In genomic region chr2:218710334-218710686, GRCh38 we compare ENCODE assay signal across 1 cellular context.
TF ChIP-seq lines count a peak whose summit lies in the region.

No MANE protein-coding gene starts in this region.

TF ChIP-seq in HepG2, 621 proteins besides CTCF, POLR2A, EP300 and RAD21 (continues in another document):
- TF ChIP-seq ZNF615 (CRISPR knock-in tag; IDR thresholded peaks at IDR 0.05; ENCODE audit: borderline replicate concordance), result 0 out of 2 replicates have a peak, but pooled peaks have one; percentile 20
- TF ChIP-seq TCF12 (IDR thresholded peaks at IDR 0.05), result no peak
- no peak for TF ChIP-seq TCF12 (CRISPR knock-in tag; IDR thresholded peaks at IDR 0.05)
- TF ChIP-seq STAG1 (CRISPR knock-in tag; IDR thresholded peaks at IDR 0.05), result no peak
- 0 out of 2 replicates have a peak, but pooled peaks have one; percentile 6 for TF ChIP-seq ZNF232 (CRISPR knock-in tag; IDR thresholded peaks at IDR 0.05; ENCODE audit: borderline replicate concordance)
- no peak for TF ChIP-seq CEBPZ (IDR thresholded peaks at IDR 0.05; ENCODE audit: low read length)
- no peak for TF ChIP-seq ZNF282 (IDR thresholded peaks at IDR 0.05; ENCODE audit: partially characterized antibody)
- TF ChIP-seq TEAD3 (CRISPR knock-in tag; optimal IDR thresholded peaks at IDR 0.05; ENCODE audit: borderline replicate concordance), result no peak
- no peak for TF ChIP-seq NFE2 (CRISPR knock-in tag; IDR thresholded peaks at IDR 0.05)
- TF ChIP-seq ZBTB42 (CRISPR knock-in tag; IDR thresholded peaks at IDR 0.05), result 0 out of 2 replicates have a peak, but pooled peaks have one; percentile 11
- TF ChIP-seq RFX3 (CRISPR knock-in tag; IDR thresholded peaks at IDR 0.05), result no peak
- no peak for TF ChIP-seq SRSF9 (IDR thresholded peaks at IDR 0.05; ENCODE audit: borderline replicate concordance, insufficient read depth, low read depth, low read length, poor library complexity, severe bottlenecking)
- TF ChIP-seq TRIM24 (CRISPR knock-in tag; IDR thresholded peaks at IDR 0.05), result peak; percentile 16; the same call in 1 of the 2 replicates
- TF ChIP-seq AHDC1 (CRISPR knock-in tag; IDR thresholded peaks at IDR 0.05; ENCODE audit: borderline replicate concordance), result no peak
- TF ChIP-seq PCBP2 (optimal IDR thresholded peaks at IDR 0.05; ENCODE audit: low read depth, low read length, poor library complexity, severe bottlenecking), result peak; percentile 5
- no peak for TF ChIP-seq ATF5 (CRISPR knock-in tag; IDR thresholded peaks at IDR 0.05; ENCODE audit: low read depth)
- no peak for TF ChIP-seq ZNF224 (CRISPR knock-in tag; IDR thresholded peaks at IDR 0.05)
- 0 out of 2 replicates have a peak, but pooled peaks have one; percentile 35 for TF ChIP-seq SATB2 (CRISPR knock-in tag; IDR thresholded peaks at IDR 0.05)
- peak; percentile 18; the same call in 1 of the 2 replicates for TF ChIP-seq ZBTB4 (CRISPR knock-in tag; IDR thresholded peaks at IDR 0.05; ENCODE audit: borderline replicate concordance)
- TF ChIP-seq ZNF710 (CRISPR knock-in tag; IDR thresholded peaks at IDR 0.05; ENCODE audit: borderline replicate concordance), result no peak
- TF ChIP-seq PAXIP1 (CRISPR knock-in tag; conservative IDR thresholded peaks at IDR 0.05), result no peak
- TF ChIP-seq KAT8 (CRISPR knock-in tag; IDR thresholded peaks at IDR 0.05), result no peak
- TF ChIP-seq PHF21A (CRISPR knock-in tag; IDR thresholded peaks at IDR 0.05), result 0 out of 2 replicates have a peak, but pooled peaks have one; percentile 5
- peak; percentile 28; the same call in 1 of the 2 replicates for TF ChIP-seq RNF219 (CRISPR knock-in tag; IDR thresholded peaks at IDR 0.05)
- 0 out of 2 replicates have a peak, but pooled peaks have one; percentile 45 for TF ChIP-seq THAP8 (CRISPR knock-in tag; IDR thresholded peaks at IDR 0.05; ENCODE audit: borderline replicate concordance)
- no peak for TF ChIP-seq ZNF501 (CRISPR knock-in tag; IDR thresholded peaks at IDR 0.05)
- TF ChIP-seq MXI1 (IDR thresholded peaks at IDR 0.05; ENCODE audit: borderline replicate concordance, low read depth, low read length), result no peak
- TF ChIP-seq MNT (IDR thresholded peaks at IDR 0.05), result no peak
- no peak for TF ChIP-seq DMAP1 (CRISPR knock-in tag; IDR thresholded peaks at IDR 0.05)
- TF ChIP-seq SP2 (CRISPR knock-in tag; IDR thresholded peaks at IDR 0.05), result no peak
